10 cellular contexts compared by ENCODE assay signal in genomic region chr6:25880601-25881000, GRCh38. TPM values are rescaled to one million over a fixed set of nuclear protein-coding genes. Genes with fewer than 3 reads are reported as not detected.
"Had no signal": no experiment of that assay in that cellular context is flagged by ENCODE, and none has a peak within 500 bp of the region (broad histone marks: within the 10 kb centered on the region; RNA-seq: fewer than 3 reads in every experiment).

No MANE protein-coding gene starts in this region.

- DNase-seq: GM23248, GOT3, H7, KBM-7 had no signal

- H3K4me3 ChIP-seq: GM23248, HAP-1 had no signal

- ATAC-seq: HCT116 had no signal

- H3K36me3 ChIP-seq: HAP-1 had no signal

- H3K27ac ChIP-seq: GM23248 had no signal

- H3K9me3 ChIP-seq: HAP-1 had no signal

- H3K4me1 ChIP-seq: HAP-1 had no signal

- H3K9ac ChIP-seq: GM23248 had no signal

- H2AFZ ChIP-seq: GM23248 had no signal

- FAIRE-seq: HTR-8/SVneo had no signal

RNA-seq across cellular contexts. Expression of gene SLC17A3, which starts 6.6 kb away (rescaled TPM):
- total RNA-seq: GM23248, H7, HT-29 had no signal
- polyA plus RNA-seq: GM23248, IgD-negative memory B cell had no signal

RNA-seq across cellular contexts. Expression of gene SLC17A1, which starts 48.7 kb away (rescaled TPM):
- total RNA-seq: GM23248, H4, H7, HT-29 had no signal
- polyA plus RNA-seq: GM23248, IgD-negative memory B cell had no signal

RNA-seq across cellular contexts. Expression of gene SLC17A2, which starts 49.9 kb away (rescaled TPM):
- total RNA-seq: GM23248, H4, H7, HT-29 had no signal
- polyA plus RNA-seq: GM23248, IgD-negative memory B cell had no signal
